1 cellular context compared by ENCODE assay signal in the genomic region with DNA sequence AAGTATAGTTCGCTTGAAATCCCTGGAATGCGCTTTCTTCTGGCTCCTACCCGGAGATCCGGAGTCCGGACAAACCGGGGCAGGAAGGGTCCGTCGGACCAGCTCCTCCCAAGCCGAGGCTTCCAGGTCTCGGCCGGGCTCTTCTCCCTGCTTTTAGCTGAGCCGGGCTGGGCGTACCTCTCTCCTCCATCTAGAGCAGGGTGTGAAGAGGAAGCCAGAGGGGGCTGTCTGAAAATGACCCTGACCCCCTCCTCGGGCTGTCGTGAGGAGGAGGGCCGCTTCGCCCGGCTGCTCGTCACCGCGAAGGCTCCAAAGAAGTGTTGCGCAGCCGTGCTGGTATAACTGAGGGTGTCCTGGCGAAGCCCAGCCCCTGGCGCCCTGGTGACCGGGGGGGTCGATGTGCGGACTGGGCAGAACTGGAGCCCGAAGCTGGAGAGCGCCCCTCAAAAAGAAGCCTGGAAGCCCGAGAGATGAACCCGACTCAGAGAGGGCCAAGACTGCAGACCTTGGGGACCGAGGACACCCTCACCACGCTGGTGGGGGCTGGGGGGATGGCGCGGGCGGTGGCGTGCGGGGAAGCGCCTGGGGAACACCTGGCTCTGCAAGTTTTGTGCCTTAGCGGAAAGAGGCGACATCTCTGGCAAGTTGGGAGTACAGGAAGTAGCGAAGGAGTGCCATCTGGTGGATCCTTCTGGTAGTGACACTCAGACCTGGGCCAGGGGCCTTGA.
TF ChIP-seq lines count a peak whose summit lies in the region.

No MANE protein-coding gene starts in this region.

TF ChIP-seq in H1, 55 proteins besides CTCF, POLR2A, EP300 and RAD21:
- TF ChIP-seq SIN3A (conservative IDR thresholded peaks at IDR 0.05 in 1 of 2, IDR thresholded peaks at IDR 0.05 in 1 of 2; ENCODE audit: low read depth in 1 of 2, low read length in 2 of 2): peak; percentile 65 to 69; a peak in 1 of 4 replicates
- peak; percentile 73; the same call in 1 of the 2 replicates for TF ChIP-seq TEAD4 (IDR thresholded peaks at IDR 0.05; ENCODE audit: low read depth, low read length)
- TF ChIP-seq SRF (IDR thresholded peaks at IDR 0.05; ENCODE audit: low read depth, low read length): no peak
- no peak for TF ChIP-seq RXRA (IDR thresholded peaks at IDR 0.05; ENCODE audit: insufficient read depth, low read depth, low read length)
- TF ChIP-seq PHF8 (conservative IDR thresholded peaks at IDR 0.05; ENCODE audit: low read depth, low read length): 0 out of 2 replicates have a peak, but pooled peaks have one; percentile 24
- no peak for TF ChIP-seq EGR1 (IDR thresholded peaks at IDR 0.05; ENCODE audit: borderline replicate concordance, low read depth, low read length)
- TF ChIP-seq USF2 (IDR thresholded peaks at IDR 0.05; ENCODE audit: low read length): no peak
- no peak for TF ChIP-seq JUND (IDR thresholded peaks at IDR 0.05; ENCODE audit: low read length)
- TF ChIP-seq POU5F1 (IDR thresholded peaks at IDR 0.05; ENCODE audit: low read depth, low read length): no peak
- no peak for TF ChIP-seq TBP (IDR thresholded peaks at IDR 0.05; ENCODE audit: low read depth, low read length)
- no peak for TF ChIP-seq CBX5 (IDR thresholded peaks at IDR 0.05; ENCODE audit: low read depth, low read length)
- TF ChIP-seq RBBP5 (IDR thresholded peaks at IDR 0.05; ENCODE audit: borderline replicate concordance, low read depth, low read length): peak; percentile 65; the same call in 1 of the 2 replicates
- no peak for TF ChIP-seq CBX8 (IDR thresholded peaks at IDR 0.05; ENCODE audit: borderline replicate concordance, low read depth, low read length)
- TF ChIP-seq BCL11A (IDR thresholded peaks at IDR 0.05; ENCODE audit: low read depth in 2 of 2, low read length in 2 of 2): no peak
- TF ChIP-seq NRF1 (IDR thresholded peaks at IDR 0.05; ENCODE audit: low read depth, low read length): no peak
- TF ChIP-seq GTF2F1 (IDR thresholded peaks at IDR 0.05; ENCODE audit: borderline replicate concordance, low read depth, low read length): no peak
- no peak for TF ChIP-seq BRCA1 (IDR thresholded peaks at IDR 0.05; ENCODE audit: low read depth, low read length)
- no peak for TF ChIP-seq HDAC2 (IDR thresholded peaks at IDR 0.05; ENCODE audit: borderline replicate concordance in 1 of 2, low read depth in 2 of 2, low read length in 2 of 2)
- TF ChIP-seq CHD2 (IDR thresholded peaks at IDR 0.05; ENCODE audit: low read length): no peak
- peak; percentile 66 for TF ChIP-seq CTBP2 (IDR thresholded peaks at IDR 0.05; ENCODE audit: borderline replicate concordance, insufficient read depth, insufficient read length, low read length)
- no peak for TF ChIP-seq KDM5A (IDR thresholded peaks at IDR 0.05; ENCODE audit: low read length)
- no peak for TF ChIP-seq SAP30 (IDR thresholded peaks at IDR 0.05; ENCODE audit: insufficient read depth, insufficient replicate concordance, low read length)
- peak; percentile 23; the same call in 1 of the 2 replicates for TF ChIP-seq GABPA (IDR thresholded peaks at IDR 0.05; ENCODE audit: borderline replicate concordance, insufficient read depth, low read length)
- no peak for TF ChIP-seq POLR2AphosphoS5 (IDR thresholded peaks at IDR 0.05; ENCODE audit: low read depth, low read length)
- no peak for TF ChIP-seq ZNF274 (IDR thresholded peaks at IDR 0.05; ENCODE audit: borderline replicate concordance, extremely low read depth, low read length)
- TF ChIP-seq, protein P1, sequence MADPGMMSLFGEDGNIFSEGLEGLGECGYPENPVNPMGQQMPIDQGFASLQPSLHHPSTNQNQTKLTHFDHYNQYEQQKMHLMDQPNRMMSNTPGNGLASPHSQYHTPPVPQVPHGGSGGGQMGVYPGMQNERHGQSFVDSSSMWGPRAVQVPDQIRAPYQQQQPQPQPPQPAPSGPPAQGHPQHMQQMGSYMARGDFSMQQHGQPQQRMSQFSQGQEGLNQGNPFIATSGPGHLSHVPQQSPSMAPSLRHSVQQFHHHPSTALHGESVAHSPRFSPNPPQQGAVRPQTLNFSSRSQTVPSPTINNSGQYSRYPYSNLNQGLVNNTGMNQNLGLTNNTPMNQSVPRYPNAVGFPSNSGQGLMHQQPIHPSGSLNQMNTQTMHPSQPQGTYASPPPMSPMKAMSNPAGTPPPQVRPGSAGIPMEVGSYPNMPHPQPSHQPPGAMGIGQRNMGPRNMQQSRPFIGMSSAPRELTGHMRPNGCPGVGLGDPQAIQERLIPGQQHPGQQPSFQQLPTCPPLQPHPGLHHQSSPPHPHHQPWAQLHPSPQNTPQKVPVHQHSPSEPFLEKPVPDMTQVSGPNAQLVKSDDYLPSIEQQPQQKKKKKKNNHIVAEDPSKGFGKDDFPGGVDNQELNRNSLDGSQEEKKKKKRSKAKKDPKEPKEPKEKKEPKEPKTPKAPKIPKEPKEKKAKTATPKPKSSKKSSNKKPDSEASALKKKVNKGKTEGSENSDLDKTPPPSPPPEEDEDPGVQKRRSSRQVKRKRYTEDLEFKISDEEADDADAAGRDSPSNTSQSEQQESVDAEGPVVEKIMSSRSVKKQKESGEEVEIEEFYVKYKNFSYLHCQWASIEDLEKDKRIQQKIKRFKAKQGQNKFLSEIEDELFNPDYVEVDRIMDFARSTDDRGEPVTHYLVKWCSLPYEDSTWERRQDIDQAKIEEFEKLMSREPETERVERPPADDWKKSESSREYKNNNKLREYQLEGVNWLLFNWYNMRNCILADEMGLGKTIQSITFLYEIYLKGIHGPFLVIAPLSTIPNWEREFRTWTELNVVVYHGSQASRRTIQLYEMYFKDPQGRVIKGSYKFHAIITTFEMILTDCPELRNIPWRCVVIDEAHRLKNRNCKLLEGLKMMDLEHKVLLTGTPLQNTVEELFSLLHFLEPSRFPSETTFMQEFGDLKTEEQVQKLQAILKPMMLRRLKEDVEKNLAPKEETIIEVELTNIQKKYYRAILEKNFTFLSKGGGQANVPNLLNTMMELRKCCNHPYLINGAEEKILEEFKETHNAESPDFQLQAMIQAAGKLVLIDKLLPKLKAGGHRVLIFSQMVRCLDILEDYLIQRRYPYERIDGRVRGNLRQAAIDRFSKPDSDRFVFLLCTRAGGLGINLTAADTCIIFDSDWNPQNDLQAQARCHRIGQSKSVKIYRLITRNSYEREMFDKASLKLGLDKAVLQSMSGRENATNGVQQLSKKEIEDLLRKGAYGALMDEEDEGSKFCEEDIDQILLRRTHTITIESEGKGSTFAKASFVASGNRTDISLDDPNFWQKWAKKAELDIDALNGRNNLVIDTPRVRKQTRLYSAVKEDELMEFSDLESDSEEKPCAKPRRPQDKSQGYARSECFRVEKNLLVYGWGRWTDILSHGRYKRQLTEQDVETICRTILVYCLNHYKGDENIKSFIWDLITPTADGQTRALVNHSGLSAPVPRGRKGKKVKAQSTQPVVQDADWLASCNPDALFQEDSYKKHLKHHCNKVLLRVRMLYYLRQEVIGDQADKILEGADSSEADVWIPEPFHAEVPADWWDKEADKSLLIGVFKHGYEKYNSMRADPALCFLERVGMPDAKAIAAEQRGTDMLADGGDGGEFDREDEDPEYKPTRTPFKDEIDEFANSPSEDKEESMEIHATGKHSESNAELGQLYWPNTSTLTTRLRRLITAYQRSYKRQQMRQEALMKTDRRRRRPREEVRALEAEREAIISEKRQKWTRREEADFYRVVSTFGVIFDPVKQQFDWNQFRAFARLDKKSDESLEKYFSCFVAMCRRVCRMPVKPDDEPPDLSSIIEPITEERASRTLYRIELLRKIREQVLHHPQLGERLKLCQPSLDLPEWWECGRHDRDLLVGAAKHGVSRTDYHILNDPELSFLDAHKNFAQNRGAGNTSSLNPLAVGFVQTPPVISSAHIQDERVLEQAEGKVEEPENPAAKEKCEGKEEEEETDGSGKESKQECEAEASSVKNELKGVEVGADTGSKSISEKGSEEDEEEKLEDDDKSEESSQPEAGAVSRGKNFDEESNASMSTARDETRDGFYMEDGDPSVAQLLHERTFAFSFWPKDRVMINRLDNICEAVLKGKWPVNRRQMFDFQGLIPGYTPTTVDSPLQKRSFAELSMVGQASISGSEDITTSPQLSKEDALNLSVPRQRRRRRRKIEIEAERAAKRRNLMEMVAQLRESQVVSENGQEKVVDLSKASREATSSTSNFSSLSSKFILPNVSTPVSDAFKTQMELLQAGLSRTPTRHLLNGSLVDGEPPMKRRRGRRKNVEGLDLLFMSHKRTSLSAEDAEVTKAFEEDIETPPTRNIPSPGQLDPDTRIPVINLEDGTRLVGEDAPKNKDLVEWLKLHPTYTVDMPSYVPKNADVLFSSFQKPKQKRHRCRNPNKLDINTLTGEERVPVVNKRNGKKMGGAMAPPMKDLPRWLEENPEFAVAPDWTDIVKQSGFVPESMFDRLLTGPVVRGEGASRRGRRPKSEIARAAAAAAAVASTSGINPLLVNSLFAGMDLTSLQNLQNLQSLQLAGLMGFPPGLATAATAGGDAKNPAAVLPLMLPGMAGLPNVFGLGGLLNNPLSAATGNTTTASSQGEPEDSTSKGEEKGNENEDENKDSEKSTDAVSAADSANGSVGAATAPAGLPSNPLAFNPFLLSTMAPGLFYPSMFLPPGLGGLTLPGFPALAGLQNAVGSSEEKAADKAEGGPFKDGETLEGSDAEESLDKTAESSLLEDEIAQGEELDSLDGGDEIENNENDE (IDR thresholded peaks at IDR 0.05; ENCODE audit: insufficient replicate concordance, low read length): no peak
- TF ChIP-seq CEBPB (IDR thresholded peaks at IDR 0.05; ENCODE audit: low read depth, low read length): no peak
- TF ChIP-seq KDM1A (IDR thresholded peaks at IDR 0.05; ENCODE audit: borderline replicate concordance, low read length): no peak
- TF ChIP-seq, protein P2, sequence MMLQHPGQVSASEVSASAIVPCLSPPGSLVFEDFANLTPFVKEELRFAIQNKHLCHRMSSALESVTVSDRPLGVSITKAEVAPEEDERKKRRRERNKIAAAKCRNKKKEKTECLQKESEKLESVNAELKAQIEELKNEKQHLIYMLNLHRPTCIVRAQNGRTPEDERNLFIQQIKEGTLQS (IDR thresholded peaks at IDR 0.05; ENCODE audit: insufficient read depth, low read depth, low read length): no peak
- TF ChIP-seq SIRT6 (IDR thresholded peaks at IDR 0.05; ENCODE audit: low read length): no peak
- no peak for TF ChIP-seq YY1 (IDR thresholded peaks at IDR 0.05; ENCODE audit: low read depth, low read length)
- TF ChIP-seq TCF12 (IDR thresholded peaks at IDR 0.05; ENCODE audit: low read depth, low read length): no peak
- TF ChIP-seq NANOG (IDR thresholded peaks at IDR 0.05; ENCODE audit: insufficient read depth, low read depth, low read length, poor library complexity, severe bottlenecking): no peak
- TF ChIP-seq JUN (IDR thresholded peaks at IDR 0.05; ENCODE audit: low read depth, low read length): no peak
- TF ChIP-seq MAFK (IDR thresholded peaks at IDR 0.05; ENCODE audit: low read depth, low read length): no peak
- no peak for TF ChIP-seq SIX5 (IDR thresholded peaks at IDR 0.05; ENCODE audit: low read depth, low read length)
- TF ChIP-seq KDM4A (IDR thresholded peaks at IDR 0.05; ENCODE audit: low read depth, low read length, severe bottlenecking): peak; percentile 55
- no peak for TF ChIP-seq SP4 (IDR thresholded peaks at IDR 0.05; ENCODE audit: low read length)
- no peak for TF ChIP-seq HDAC6 (IDR thresholded peaks at IDR 0.05; ENCODE audit: low read depth, low read length)
- TF ChIP-seq E2F6 (IDR thresholded peaks at IDR 0.05): no peak
- no peak for TF ChIP-seq EZH2 (IDR thresholded peaks at IDR 0.05; ENCODE audit: low read depth, low read length, severe bottlenecking)
- TF ChIP-seq TAF1 (IDR thresholded peaks at IDR 0.05; ENCODE audit: low read depth, low read length): no peak
- peak; percentile 37; the same call in 1 of the 2 replicates for TF ChIP-seq CREB1 (IDR thresholded peaks at IDR 0.05)
- no peak for TF ChIP-seq SP1 (IDR thresholded peaks at IDR 0.05; ENCODE audit: low read depth, low read length)
- no peak for TF ChIP-seq RFX5 (IDR thresholded peaks at IDR 0.05; ENCODE audit: borderline replicate concordance, low read depth, low read length)
- TF ChIP-seq MAX (IDR thresholded peaks at IDR 0.05): 0 out of 2 replicates have a peak, but pooled peaks have one; percentile 30
- no peak for TF ChIP-seq CHD1 (IDR thresholded peaks at IDR 0.05; ENCODE audit: low read depth, low read length)
- no peak for TF ChIP-seq TAF7 (optimal IDR thresholded peaks at IDR 0.05; ENCODE audit: borderline replicate concordance, low read depth, low read length)
- TF ChIP-seq, protein P3, sequence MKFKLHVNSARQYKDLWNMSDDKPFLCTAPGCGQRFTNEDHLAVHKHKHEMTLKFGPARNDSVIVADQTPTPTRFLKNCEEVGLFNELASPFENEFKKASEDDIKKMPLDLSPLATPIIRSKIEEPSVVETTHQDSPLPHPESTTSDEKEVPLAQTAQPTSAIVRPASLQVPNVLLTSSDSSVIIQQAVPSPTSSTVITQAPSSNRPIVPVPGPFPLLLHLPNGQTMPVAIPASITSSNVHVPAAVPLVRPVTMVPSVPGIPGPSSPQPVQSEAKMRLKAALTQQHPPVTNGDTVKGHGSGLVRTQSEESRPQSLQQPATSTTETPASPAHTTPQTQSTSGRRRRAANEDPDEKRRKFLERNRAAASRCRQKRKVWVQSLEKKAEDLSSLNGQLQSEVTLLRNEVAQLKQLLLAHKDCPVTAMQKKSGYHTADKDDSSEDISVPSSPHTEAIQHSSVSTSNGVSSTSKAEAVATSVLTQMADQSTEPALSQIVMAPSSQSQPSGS (IDR thresholded peaks at IDR 0.05; ENCODE audit: low read length): no peak
- TF ChIP-seq SUZ12 (IDR thresholded peaks at IDR 0.05; ENCODE audit: low read length): peak; percentile 43
- TF ChIP-seq ASH2L (IDR thresholded peaks at IDR 0.05; ENCODE audit: low read length): peak; percentile 48
- no peak for TF ChIP-seq RNF2 (IDR thresholded peaks at IDR 0.05; ENCODE audit: borderline replicate concordance, low read depth, low read length, missing control alignments, poor library complexity, severe bottlenecking)
- TF ChIP-seq FOSL1 (IDR thresholded peaks at IDR 0.05; ENCODE audit: insufficient read depth, low read depth, low read length): no peak
- TF ChIP-seq SP2 (IDR thresholded peaks at IDR 0.05; ENCODE audit: low read length): no peak
- TF ChIP-seq BACH1 (IDR thresholded peaks at IDR 0.05; ENCODE audit: low read length): no peak
